ENCODE assay signal across 8 cellular contexts in the genomic region with DNA sequence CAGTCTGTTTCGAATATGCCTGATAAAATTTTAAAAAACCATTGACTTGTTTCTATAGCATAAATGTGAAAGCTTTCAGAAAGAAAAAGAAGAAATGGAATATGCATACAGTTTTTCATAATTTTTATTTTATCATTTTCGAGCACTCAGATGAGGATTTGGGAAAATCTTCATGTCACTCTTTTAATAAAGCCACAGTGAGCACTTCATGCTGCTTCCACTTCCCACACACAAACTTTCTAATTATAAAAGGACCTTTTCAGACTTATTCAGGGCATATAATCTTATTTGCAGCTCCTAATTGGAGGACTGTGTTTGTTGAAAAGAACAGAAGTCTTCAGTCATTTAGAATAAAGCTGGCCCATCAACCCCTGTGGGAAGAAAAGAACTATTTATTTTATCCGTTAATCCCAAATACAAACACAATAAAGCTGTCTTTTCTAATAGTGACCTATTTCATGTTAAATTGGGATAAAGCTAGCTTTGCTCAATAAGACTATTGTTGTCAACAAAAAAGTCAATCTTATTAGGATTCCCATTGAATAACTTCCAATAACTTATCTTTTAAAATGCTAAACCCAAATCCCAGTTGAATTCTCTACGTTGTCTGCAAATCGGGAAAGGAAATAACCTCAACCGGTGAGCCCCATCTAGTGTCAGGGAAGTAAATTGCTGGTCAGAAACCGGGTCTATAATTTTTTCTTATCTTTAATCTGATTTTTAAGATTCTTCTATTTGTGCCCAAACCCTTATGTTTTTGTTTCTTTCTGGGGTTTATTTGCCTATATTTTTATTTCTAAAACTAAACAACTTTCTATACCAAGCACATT.
DNase-seq lines count a peak whose midpoint lies in the region; ATAC-seq and TF ChIP-seq lines count a peak whose summit lies in the region.

No MANE protein-coding gene starts in this region.

- ATAC-seq in natural killer cell, result peak in 2 of 3 donors; percentile 9 to 41
- no peak for ATAC-seq in GM21381 (IDR thresholded peaks at IDR 0.05; ENCODE audit: unreplicated experiment)
- ATAC-seq in GM21447 (IDR thresholded peaks at IDR 0.05; ENCODE audit: unreplicated experiment), result no peak

- H3K27ac ChIP-seq in OCI-LY1 (ENCODE audit: low read depth, low read length, poor library complexity, severe bottlenecking), result no peak overlapping the region

- H2AFZ ChIP-seq in OCI-LY1 (ENCODE audit: low read length), result no peak overlapping the region

- no peak overlapping the region for H3K9ac ChIP-seq in OCI-LY1 (ENCODE audit: low read length)

- no peaks in the 10 kb centered on the region for H3K36me3 Mint-ChIP-seq in natural killer cell

- H3K27ac Mint-ChIP-seq in natural killer cell, result peak overlapping the region; percentile 38 to 64

- intact Hi-C loops in natural killer cell (cut with micrococcal nuclease), result loop anchor here (1.0 kb wide), 1 partner anchor 117 kb away; no protein-coding TSS in a partner anchor

- H3K4me1 ChIP-seq in OCI-LY1 (ENCODE audit: insufficient read depth, low read length, severe bottlenecking), result no peaks in the 10 kb centered on the region

- H3K4me3 Mint-ChIP-seq in natural killer cell, result peak overlapping the region; percentile 85

- H3K27me3 Mint-ChIP-seq in natural killer cell (ENCODE audit: low read depth in 2 of 2), result peaks cover 0 to 4% of the 10 kb centered on the region in 2 donors

- H3F3A ChIP-seq in OCI-LY1 (ENCODE audit: insufficient read depth, low read length), result no peaks in the 10 kb centered on the region

- H4K20me1 ChIP-seq in OCI-LY1 (ENCODE audit: insufficient read depth, low read length), result no peaks in the 10 kb centered on the region

- no peaks in the 10 kb centered on the region for H3K9me2 ChIP-seq in OCI-LY1 (ENCODE audit: low read depth, low read length)

- TF ChIP-seq CTCF in OCI-LY1 (IDR thresholded peaks at IDR 0.05; ENCODE audit: low read length) (peak; percentile 54), natural killer cell (IDR thresholded peaks at IDR 0.05) (peak; percentile 45)

- H3K9me3 Mint-ChIP-seq in natural killer cell, result no peaks in the 10 kb centered on the region

- H3K4me3 ChIP-seq in OCI-LY1 (ENCODE audit: low read depth, low read length, poor library complexity, severe bottlenecking), result no peak overlapping the region

- H3K79me2 ChIP-seq in OCI-LY1 (ENCODE audit: insufficient read depth, low read length), result no peaks in the 10 kb centered on the region

- H3K27me3 ChIP-seq in OCI-LY1 (ENCODE audit: insufficient read depth, low read length), result peaks cover 4% of the 10 kb centered on the region

- DNase-seq in stimulated activated CD4-positive, alpha-beta T cell treated with anti-CD3 and anti-CD28 coated beads, Interleukin-15, amount 100 ng/mL, for 24 hours, result peak; percentile 2
- DNase-seq in stimulated activated CD4-positive, alpha-beta T cell treated with anti-CD3 and anti-CD28 coated beads, Interleukin-4, amount 100 ng/mL, for 1 hour, result no peak
- DNase-seq in epidermal melanocyte (ENCODE audit: insufficient read length, low spot score) (peak; percentile 47), natural killer cell (no peak), T1000 (lab: John Stamatoyannopoulos, UW) (no peak)

- H3K4me1 Mint-ChIP-seq in natural killer cell, result peaks cover 12 to 15% of the 10 kb centered on the region in 2 donors

- H3K9me3 ChIP-seq in OCI-LY1 (ENCODE audit: low read length), result no peaks in the 10 kb centered on the region

- H3K36me3 ChIP-seq in OCI-LY1 (ENCODE audit: insufficient read depth, low read length), result no peaks in the 10 kb centered on the region

- H3K4me2 ChIP-seq in OCI-LY1 (ENCODE audit: low read length), result no peak overlapping the region

Comparison
In these comparisons a context has a peak if more than half of its experiments do, and no peak if none do; other contexts are left out.
1. DNase-seq: peak in stimulated activated CD4-positive, alpha-beta T cell treated with anti-CD3 and anti-CD28 coated beads, Interleukin-15, amount 100 ng/mL, for 24 hours (single experiment) and epidermal melanocyte (single experiment); none in stimulated activated CD4-positive, alpha-beta T cell treated with anti-CD3 and anti-CD28 coated beads, Interleukin-4, amount 100 ng/mL, for 1 hour (single experiment), natural killer cell (single experiment) and T1000 (single experiment).
2. ATAC-seq: peak in natural killer cell (2 of 3); none in GM21381 (single experiment) and GM21447 (single experiment).